1 cellular context compared by ENCODE assay signal in the genomic region with DNA sequence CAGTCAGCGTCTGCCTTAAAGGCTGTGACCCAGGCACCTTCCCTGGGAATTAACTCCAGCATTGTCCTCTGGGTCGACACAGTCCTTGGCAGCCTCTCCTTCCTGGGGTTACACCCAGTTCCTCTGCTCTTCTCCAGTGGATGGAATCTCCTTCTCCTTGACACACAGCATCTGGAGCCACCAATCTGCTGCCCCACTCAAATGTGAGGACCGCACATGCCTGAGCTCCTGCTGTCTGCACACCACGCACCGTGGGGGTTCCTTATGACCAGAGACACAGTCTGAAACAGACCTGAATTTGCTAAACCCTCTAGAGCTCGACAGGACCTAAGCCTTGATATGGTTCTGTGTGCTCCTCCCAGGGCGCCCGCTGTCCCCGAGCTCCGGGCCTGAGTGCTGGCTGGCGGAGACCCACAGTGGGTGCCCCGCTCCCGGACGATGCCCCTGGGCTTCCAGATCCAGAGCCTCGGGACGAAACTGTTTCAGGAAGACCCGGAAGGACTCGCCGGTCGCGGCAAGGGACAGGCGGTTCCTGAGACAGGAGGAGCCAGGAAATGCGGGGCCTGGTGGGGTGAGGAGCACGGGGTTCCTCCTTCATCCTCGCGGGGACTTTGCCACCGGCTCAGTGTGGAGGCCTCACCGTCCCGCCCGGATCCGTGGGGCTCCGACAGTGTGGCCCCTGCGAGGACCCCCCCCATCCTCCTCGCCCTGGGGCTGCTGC.
TF ChIP-seq lines count a peak whose summit lies in the region.

No MANE protein-coding gene starts in this region.

TF ChIP-seq in HEK293, 187 proteins besides CTCF, POLR2A, EP300 and RAD21 (continued from another document):
- TF ChIP-seq ZSCAN18 (tag by site-specific recombination; IDR thresholded peaks at IDR 0.05), result no peak
